21 cellular contexts compared by ENCODE assay signal in the genomic region with DNA sequence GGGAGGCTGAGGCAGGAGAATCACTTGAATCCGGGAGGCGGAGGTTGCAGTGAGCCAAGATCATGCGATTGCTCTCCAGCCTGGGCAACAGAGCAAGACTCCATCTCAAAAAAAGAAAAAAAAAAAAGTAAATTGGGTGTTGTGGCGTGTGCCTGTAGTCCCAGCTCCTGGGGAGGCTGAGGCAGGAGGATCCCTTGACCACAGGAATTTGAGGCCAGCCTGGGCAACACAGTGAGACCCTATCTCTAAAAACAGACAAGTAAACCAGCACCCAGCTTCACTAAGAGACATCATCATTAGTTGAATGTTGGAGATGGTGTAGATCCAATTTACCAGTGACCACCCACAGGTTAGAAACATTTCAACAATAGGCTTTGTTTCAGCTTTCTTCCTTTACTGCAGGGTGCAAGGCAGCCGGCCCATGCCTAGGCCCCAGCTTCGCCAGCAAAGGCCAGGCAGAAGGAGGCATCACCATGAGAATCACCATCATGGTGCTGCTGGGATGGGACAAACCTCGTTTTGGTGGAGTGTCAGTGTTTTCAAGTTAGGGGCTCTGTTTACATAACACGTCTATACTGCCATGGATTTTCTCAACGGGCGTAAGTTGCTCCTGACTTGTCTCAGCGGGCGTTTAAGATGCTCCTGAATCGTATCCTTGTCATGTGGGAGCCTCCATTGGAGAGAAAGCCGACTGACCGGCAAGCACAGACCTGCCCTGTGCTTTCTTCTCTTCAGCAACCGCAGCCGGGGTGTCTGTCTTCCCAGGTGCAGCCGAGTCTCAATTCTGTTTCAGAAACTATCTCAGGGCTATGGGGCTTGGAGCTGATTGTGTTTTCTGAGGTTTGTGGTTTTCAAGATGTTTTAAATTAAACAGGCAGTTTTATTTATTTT. TPM values are rescaled to one million over a fixed set of nuclear protein-coding genes. Genes with fewer than 3 reads are reported as not detected.
A peak's percentile ranks its signal among the peaks of the same experiment; 100 is the strongest.
DNase-seq lines count a peak whose midpoint lies in the region; ATAC-seq and TF ChIP-seq lines count a peak whose summit lies in the region.
"Had no signal": no experiment of that assay in that cellular context is flagged by ENCODE, and none has a peak within 500 bp of the region (broad histone marks: within the 10 kb centered on the region; RNA-seq: fewer than 3 reads in every experiment).

No MANE protein-coding gene starts in this region.

- no peaks in the 10 kb centered on the region for H3K27me3 Mint-ChIP-seq in natural killer cell treated with Interleukin-12 subunit alpha and Interleukin-12 subunit beta and Interleukin-15 and Interleukin-18, amount 100 ng/mL, for 72 hours
- no peaks in the 10 kb centered on the region for H3K27me3 Mint-ChIP-seq in natural killer cell (ENCODE audit: low read depth in 2 of 2)
- no peaks in the 10 kb centered on the region for H3K27me3 Mint-ChIP-seq in type B pancreatic cell
- H3K27me3 Mint-ChIP-seq: activated CD8-positive, alpha-beta memory T cell treated with anti-CD3 and anti-CD28 coated beads, Interleukin-2, amount 10 ng/mL, durations not matched to agents 7 days and 5 days; activated naive CD8-positive, alpha-beta T cell treated with anti-CD3 and anti-CD28 coated beads for 36 hours had no signal

- peaks cover 25% of the 10 kb centered on the region for H3K36me3 Mint-ChIP-seq in natural killer cell treated with Interleukin-12 subunit alpha and Interleukin-12 subunit beta and Interleukin-15 and Interleukin-18, amount 100 ng/mL, for 72 hours
- H3K36me3 Mint-ChIP-seq in natural killer cell: peaks cover 7% of the 10 kb centered on the region
- H3K36me3 Mint-ChIP-seq in type B pancreatic cell: peaks cover 22% of the 10 kb centered on the region
- peaks cover 92% of the 10 kb centered on the region for H3K36me3 Mint-ChIP-seq in stimulated activated effector memory CD8-positive, alpha-beta T cell treated with anti-CD3 and anti-CD28 coated beads, Interleukin-12 subunit alpha, Interleukin-12 subunit beta, amount 100 ng/mL, for 72 hours

- ATAC-seq in natural killer cell treated with Interleukin-12 subunit alpha and Interleukin-12 subunit beta and Interleukin-15 and Interleukin-18, amount 100 ng/mL, for 72 hours: no peak
- ATAC-seq in natural killer cell: no peak
- ATAC-seq in esophagus mucosa: peak; percentile 81
- ATAC-seq in stimulated activated effector memory CD8-positive, alpha-beta T cell treated with anti-CD3 and anti-CD28 coated beads, Interleukin-12 subunit alpha, Interleukin-12 subunit beta, amount 100 ng/mL, for 72 hours: no peak
- ATAC-seq: activated CD4-positive, CD25-positive, alpha-beta regulatory T cell treated with anti-CD3 and anti-CD28 coated beads, Interleukin-2, amount 50 U/mL, for 24 hours; activated CD8-positive, alpha-beta memory T cell treated with anti-CD3 and anti-CD28 coated beads, Interleukin-2, amount 10 ng/mL, durations not matched to agents 7 days and 5 days; heart right ventricle; right cardiac atrium; SK-N-SH treated with all-trans-retinoic acid at 6 μM for 48 hours had no signal

- no peak overlapping the region for H3K4me3 Mint-ChIP-seq in natural killer cell treated with Interleukin-12 subunit alpha and Interleukin-12 subunit beta and Interleukin-15 and Interleukin-18, amount 100 ng/mL, for 72 hours
- H3K4me3 Mint-ChIP-seq in natural killer cell: no peak overlapping the region
- no peak overlapping the region for H3K4me3 Mint-ChIP-seq in type B pancreatic cell
- H3K4me3 Mint-ChIP-seq in stimulated activated effector memory CD8-positive, alpha-beta T cell treated with anti-CD3 and anti-CD28 coated beads, Interleukin-12 subunit alpha, Interleukin-12 subunit beta, amount 100 ng/mL, for 72 hours: no peak overlapping the region
- H3K4me3 Mint-ChIP-seq: activated CD8-positive, alpha-beta memory T cell treated with anti-CD3 and anti-CD28 coated beads, Interleukin-2, amount 10 ng/mL, durations not matched to agents 7 days and 5 days; activated naive CD8-positive, alpha-beta T cell treated with anti-CD3 and anti-CD28 coated beads for 36 hours; activated T-helper 1 cell treated with anti-CD3 and anti-CD28 coated beads, Interleukin-12 subunit alpha, Interleukin-12 subunit beta, Interleukin-2, Interleukin-4 antibody, amounts not matched to agents 30 ng/mL and 10 ng/mL and 1 ng/mL, durations not matched to agents 14 hours and 24 hours and 36 hours had no signal

- H3K4me1 Mint-ChIP-seq in natural killer cell treated with Interleukin-12 subunit alpha and Interleukin-12 subunit beta and Interleukin-15 and Interleukin-18, amount 100 ng/mL, for 72 hours (ENCODE audit: low read depth in 2 of 2): peaks cover 9 to 17% of the 10 kb centered on the region in 2 donors
- H3K4me1 Mint-ChIP-seq in natural killer cell (peaks cover 26 to 30% of the 10 kb centered on the region in 2 donors), type B pancreatic cell (ENCODE audit: unreplicated experiment) (peaks cover 3% of the 10 kb centered on the region)
- H3K4me1 Mint-ChIP-seq in stimulated activated effector memory CD8-positive, alpha-beta T cell treated with anti-CD3 and anti-CD28 coated beads, Interleukin-12 subunit alpha, Interleukin-12 subunit beta, amount 100 ng/mL, for 72 hours: peaks cover 19% of the 10 kb centered on the region
- H3K4me1 Mint-ChIP-seq: activated CD8-positive, alpha-beta memory T cell treated with anti-CD3 and anti-CD28 coated beads, Interleukin-2, amount 10 ng/mL, durations not matched to agents 7 days and 5 days had no signal

- peak; percentile 49 for DNase-seq in natural killer cell treated with Interleukin-12 subunit alpha and Interleukin-12 subunit beta and Interleukin-15 and Interleukin-18, amount 100 ng/mL, for 72 hours (ENCODE audit: low spot score)
- DNase-seq in natural killer cell: no peak
- DNase-seq in NCI-H2171 (lab: John Stamatoyannopoulos, UW): peak; percentile 49
- DNase-seq in type B pancreatic cell (ENCODE audit: extremely low spot score, unreplicated experiment): no peak
- DNase-seq in NK-92 treated with Interleukin-12 subunit alpha and Interleukin-12 subunit beta, amount 100 ng/mL, for 24 hours (lab: John Stamatoyannopoulos, UW): no peak
- DNase-seq in stimulated activated effector memory CD8-positive, alpha-beta T cell treated with anti-CD3 and anti-CD28 coated beads, Interleukin-12 subunit alpha, Interleukin-12 subunit beta, amount 100 ng/mL, for 72 hours (ENCODE audit: low spot score in 2 of 2): no peak
- DNase-seq in T-helper 9 cell: no peak
- DNase-seq: activated CD8-positive, alpha-beta memory T cell treated with anti-CD3 and anti-CD28 coated beads, Interleukin-2, amount 10 ng/mL, durations not matched to agents 7 days and 5 days; activated naive CD8-positive, alpha-beta T cell treated with anti-CD3 and anti-CD28 coated beads for 36 hours; GDM1; heart right ventricle; lower lobe of right lung; NCI-H1092 treated with DMSO at 0.1 percent for 48 hours; NCI-H2081 treated with DMSO at 0.1 percent for 48 hours; NCI-H524 treated with DMSO at 0.1 percent for 48 hours; ovary had no signal

- no peak for TF ChIP-seq CTCF in natural killer cell (IDR thresholded peaks at IDR 0.05)
- no peak for TF ChIP-seq CTCF in type B pancreatic cell (conservative IDR thresholded peaks at IDR 0.05)

- H3K9me3 Mint-ChIP-seq in natural killer cell treated with Interleukin-12 subunit alpha and Interleukin-12 subunit beta and Interleukin-15 and Interleukin-18, amount 100 ng/mL, for 72 hours: no peaks in the 10 kb centered on the region
- H3K9me3 Mint-ChIP-seq in natural killer cell: no peaks in the 10 kb centered on the region
- no peaks in the 10 kb centered on the region for H3K9me3 Mint-ChIP-seq in type B pancreatic cell
- no peaks in the 10 kb centered on the region for H3K9me3 Mint-ChIP-seq in stimulated activated effector memory CD8-positive, alpha-beta T cell treated with anti-CD3 and anti-CD28 coated beads, Interleukin-12 subunit alpha, Interleukin-12 subunit beta, amount 100 ng/mL, for 72 hours
- H3K9me3 Mint-ChIP-seq: activated naive CD8-positive, alpha-beta T cell treated with anti-CD3 and anti-CD28 coated beads for 36 hours; activated T-helper 1 cell treated with anti-CD3 and anti-CD28 coated beads, Interleukin-12 subunit alpha, Interleukin-12 subunit beta, Interleukin-2, Interleukin-4 antibody, amounts not matched to agents 30 ng/mL and 10 ng/mL and 1 ng/mL, durations not matched to agents 14 hours and 24 hours and 36 hours had no signal

- intact Hi-C loops in natural killer cell (cut with micrococcal nuclease): no loop called here

- H3K27ac Mint-ChIP-seq in natural killer cell treated with Interleukin-12 subunit alpha and Interleukin-12 subunit beta and Interleukin-15 and Interleukin-18, amount 100 ng/mL, for 72 hours: no peak overlapping the region
- H3K27ac Mint-ChIP-seq in natural killer cell (peak overlapping the region in 1 of 2 donors; percentile 11), type B pancreatic cell (peak overlapping the region; percentile 64)
- H3K27ac Mint-ChIP-seq in stimulated activated effector memory CD8-positive, alpha-beta T cell treated with anti-CD3 and anti-CD28 coated beads, Interleukin-12 subunit alpha, Interleukin-12 subunit beta, amount 100 ng/mL, for 72 hours: no peak overlapping the region
- H3K27ac Mint-ChIP-seq: activated CD8-positive, alpha-beta memory T cell treated with anti-CD3 and anti-CD28 coated beads, Interleukin-2, amount 10 ng/mL, durations not matched to agents 7 days and 5 days; activated naive CD8-positive, alpha-beta T cell treated with anti-CD3 and anti-CD28 coated beads for 36 hours; activated T-helper 1 cell treated with anti-CD3 and anti-CD28 coated beads, Interleukin-12 subunit alpha, Interleukin-12 subunit beta, Interleukin-2, Interleukin-4 antibody, amounts not matched to agents 30 ng/mL and 10 ng/mL and 1 ng/mL, durations not matched to agents 14 hours and 24 hours and 36 hours had no signal

RNA-seq across cellular contexts. Expression of gene TCF25, which starts 7.3 kb away (rescaled TPM):
- total RNA-seq in natural killer cell treated with Interleukin-12 subunit alpha and Interleukin-12 subunit beta and Interleukin-15 and Interleukin-18, amount 100 ng/mL, for 72 hours: 100 to 1,000 TPM; 239 to 382 TPM
- total RNA-seq in natural killer cell (100 to 1,000 TPM; 509 to 682 (median 567) TPM), esophagus mucosa (99.2 TPM), type B pancreatic cell (ENCODE audit: low replicate concordance) (170 and 184 TPM in 2 replicates)

RNA-seq across cellular contexts. Expression of gene MC1R, which starts 37.9 kb away (rescaled TPM):
- total RNA-seq in natural killer cell treated with Interleukin-12 subunit alpha and Interleukin-12 subunit beta and Interleukin-15 and Interleukin-18, amount 100 ng/mL, for 72 hours: 10 to 100 TPM in 1 of 2 donors, 1 to 10 TPM in 1; 9.3 to 13.0 TPM
- total RNA-seq in natural killer cell (10 to 100 TPM; 12.3 to 22.2 (median 13.7) TPM), esophagus mucosa (1.6 TPM), type B pancreatic cell (ENCODE audit: low replicate concordance) (3.6 and 3.8 TPM in 2 replicates)

RNA-seq across cellular contexts. Expression of gene TUBB3, which starts 42.4 kb away (rescaled TPM):
- total RNA-seq in natural killer cell treated with Interleukin-12 subunit alpha and Interleukin-12 subunit beta and Interleukin-15 and Interleukin-18, amount 100 ng/mL, for 72 hours: 10 to 100 TPM in 1 of 2 donors, 1 to 10 TPM in 1; 9.6 to 10.9 TPM
- total RNA-seq in natural killer cell (1 to 10 TPM; 1.1 to 1.3 (median 1.2) TPM), esophagus mucosa (22.0 TPM), type B pancreatic cell (ENCODE audit: low replicate concordance) (62.0 and 91.4 TPM in 2 replicates)
- total RNA-seq: activated naive CD8-positive, alpha-beta T cell treated with anti-CD3 and anti-CD28 coated beads for 36 hours had no signal

RNA-seq across cellular contexts. Expression of gene SPIRE2, which starts 52.4 kb away (rescaled TPM):
- 1 to 10 TPM; 2.5 to 3.9 TPM for total RNA-seq in natural killer cell treated with Interleukin-12 subunit alpha and Interleukin-12 subunit beta and Interleukin-15 and Interleukin-18, amount 100 ng/mL, for 72 hours
- total RNA-seq in natural killer cell (1 to 10 TPM; 4.5 to 8.7 (median 6.5) TPM), esophagus mucosa (3.9 TPM), type B pancreatic cell (ENCODE audit: low replicate concordance) (17.1 and 18.6 TPM in 2 replicates)

Comparison
In these comparisons a context has a peak if more than half of its experiments do, and no peak if none do; other contexts are left out.
1. DNase-seq: peak in natural killer cell treated with Interleukin-12 subunit alpha and Interleukin-12 subunit beta and Interleukin-15 and Interleukin-18, amount 100 ng/mL, for 72 hours (single experiment) and NCI-H2171 (single experiment); none in natural killer cell (single experiment), type B pancreatic cell (single experiment), NK-92 treated with Interleukin-12 subunit alpha and Interleukin-12 subunit beta, amount 100 ng/mL, for 24 hours (single experiment), stimulated activated effector memory CD8-positive, alpha-beta T cell treated with anti-CD3 and anti-CD28 coated beads, Interleukin-12 subunit alpha, Interleukin-12 subunit beta, amount 100 ng/mL, for 72 hours (0 of 2) and T-helper 9 cell (single experiment).
2. RNA of gene TUBB3, which starts 42.4 kb away (total RNA-seq): 62.0 to 91.4 TPM in type B pancreatic cell, 22.0 TPM in esophagus mucosa (single experiment) and 9.6 to 10.9 TPM in natural killer cell treated with Interleukin-12 subunit alpha and Interleukin-12 subunit beta and Interleukin-15 and Interleukin-18, amount 100 ng/mL, for 72 hours; 1.1 to 1.3 TPM in natural killer cell; every median in the first group is over 4 times any median in the second.